8 cellular contexts compared by ENCODE assay signal in genomic region chr7:28155019-28155660, GRCh38. TPM values are rescaled to one million over a fixed set of nuclear protein-coding genes. Genes with fewer than 3 reads are reported as not detected.
A peak's percentile ranks its signal among the peaks of the same experiment; 100 is the strongest.
DNase-seq lines count a peak whose midpoint lies in the region; ATAC-seq lines count a peak whose summit lies in the region.

No MANE protein-coding gene starts in this region.

- CTCF ChIA-PET in activated naive CD4-positive, alpha-beta T cell treated with anti-CD3 and anti-CD28 coated beads for 36 hours (lab: Charles Lee): interaction anchor here (0.7 to 1.4 kb wide), 2 partner anchors 52 to 174 kb away, joined by 3 read pairs; no protein-coding TSS in a partner anchor

- peaks cover 3% of the 10 kb centered on the region for H3K36me3 Mint-ChIP-seq in activated naive CD4-positive, alpha-beta T cell treated with anti-CD3 and anti-CD28 coated beads for 36 hours (ENCODE audit: low read depth)
- peaks cover 20% of the 10 kb centered on the region for H3K36me3 Mint-ChIP-seq in stimulated activated memory B cell treated with anti-CD40 and anti-IgM and Interleukin-4, amounts not matched to agents 10 μg/mL and 1 μg/mL and 100 μg/mL, for 72 hours

- no peaks in the 10 kb centered on the region for H3K9me3 Mint-ChIP-seq in activated naive CD4-positive, alpha-beta T cell treated with anti-CD3 and anti-CD28 coated beads for 36 hours
- H3K9me3 Mint-ChIP-seq in stimulated activated memory B cell treated with anti-CD40 and anti-IgM and Interleukin-4, amounts not matched to agents 10 μg/mL and 1 μg/mL and 100 μg/mL, for 72 hours: no peaks in the 10 kb centered on the region

- DNase-seq in activated naive CD4-positive, alpha-beta T cell treated with anti-CD3 and anti-CD28 coated beads for 36 hours: no peak
- no peak for DNase-seq in activated naive CD4-positive, alpha-beta T cell treated with anti-CD3 and anti-CD28 coated beads, Interleukin-2, amount 50 U/mL, for 16 hours
- DNase-seq in SIG-M5 treated with dmso at 0.1 percent for 504 hours (lab: John Stamatoyannopoulos, UW; ENCODE audit: unreplicated experiment) (peak; percentile 96), NCI-H774 (lab: John Stamatoyannopoulos, UW) (no peak), SW480 (ENCODE audit: low spot score) (no peak)
- DNase-seq in activated naive CD4-positive, alpha-beta T cell (lab: John Stamatoyannopoulos, UW): no peak

- intact Hi-C loops in activated naive CD4-positive, alpha-beta T cell treated with anti-CD3 and anti-CD28 coated beads for 36 hours (cut with micrococcal nuclease): loop anchor here (1.0 to 2.0 kb wide), 5 partner anchors 19 to 936 kb away; no protein-coding TSS in a partner anchor

- H3K27ac Mint-ChIP-seq in activated naive CD4-positive, alpha-beta T cell treated with anti-CD3 and anti-CD28 coated beads for 36 hours: peak overlapping the region; percentile 36
- H3K27ac Mint-ChIP-seq in stimulated activated memory B cell treated with anti-CD40 and anti-IgM and Interleukin-4, amounts not matched to agents 10 μg/mL and 1 μg/mL and 100 μg/mL, for 72 hours: peak overlapping the region; percentile 95

- no peaks in the 10 kb centered on the region for H3K27me3 Mint-ChIP-seq in activated naive CD4-positive, alpha-beta T cell treated with anti-CD3 and anti-CD28 coated beads for 36 hours (ENCODE audit: low read depth)
- H3K27me3 Mint-ChIP-seq in stimulated activated memory B cell treated with anti-CD40 and anti-IgM and Interleukin-4, amounts not matched to agents 10 μg/mL and 1 μg/mL and 100 μg/mL, for 72 hours: no peaks in the 10 kb centered on the region

- H3K4me1 Mint-ChIP-seq in activated naive CD4-positive, alpha-beta T cell treated with anti-CD3 and anti-CD28 coated beads for 36 hours (ENCODE audit: low read depth): peaks cover 45% of the 10 kb centered on the region
- H3K4me1 Mint-ChIP-seq in stimulated activated memory B cell treated with anti-CD40 and anti-IgM and Interleukin-4, amounts not matched to agents 10 μg/mL and 1 μg/mL and 100 μg/mL, for 72 hours: peaks cover 88% of the 10 kb centered on the region

- H3K4me3 Mint-ChIP-seq in activated naive CD4-positive, alpha-beta T cell treated with anti-CD3 and anti-CD28 coated beads for 36 hours: no peak overlapping the region
- peak overlapping the region; percentile 54 for H3K4me3 Mint-ChIP-seq in stimulated activated memory B cell treated with anti-CD40 and anti-IgM and Interleukin-4, amounts not matched to agents 10 μg/mL and 1 μg/mL and 100 μg/mL, for 72 hours

- ATAC-seq in HG02943 (IDR thresholded peaks at IDR 0.05; ENCODE audit: low read depth, unreplicated experiment): peak; percentile 75
- ATAC-seq in stimulated activated memory B cell treated with anti-CD40 and anti-IgM and Interleukin-4, amounts not matched to agents 10 μg/mL and 1 μg/mL and 100 μg/mL, for 72 hours: peak; percentile 88

RNA-seq across cellular contexts. Expression of gene JAZF1, which starts 25.5 kb away (rescaled TPM):
- 1 to 10 TPM; 3.4 to 4.7 TPM for total RNA-seq in activated naive CD4-positive, alpha-beta T cell treated with anti-CD3 and anti-CD28 coated beads for 36 hours
